In the genomic region with DNA sequence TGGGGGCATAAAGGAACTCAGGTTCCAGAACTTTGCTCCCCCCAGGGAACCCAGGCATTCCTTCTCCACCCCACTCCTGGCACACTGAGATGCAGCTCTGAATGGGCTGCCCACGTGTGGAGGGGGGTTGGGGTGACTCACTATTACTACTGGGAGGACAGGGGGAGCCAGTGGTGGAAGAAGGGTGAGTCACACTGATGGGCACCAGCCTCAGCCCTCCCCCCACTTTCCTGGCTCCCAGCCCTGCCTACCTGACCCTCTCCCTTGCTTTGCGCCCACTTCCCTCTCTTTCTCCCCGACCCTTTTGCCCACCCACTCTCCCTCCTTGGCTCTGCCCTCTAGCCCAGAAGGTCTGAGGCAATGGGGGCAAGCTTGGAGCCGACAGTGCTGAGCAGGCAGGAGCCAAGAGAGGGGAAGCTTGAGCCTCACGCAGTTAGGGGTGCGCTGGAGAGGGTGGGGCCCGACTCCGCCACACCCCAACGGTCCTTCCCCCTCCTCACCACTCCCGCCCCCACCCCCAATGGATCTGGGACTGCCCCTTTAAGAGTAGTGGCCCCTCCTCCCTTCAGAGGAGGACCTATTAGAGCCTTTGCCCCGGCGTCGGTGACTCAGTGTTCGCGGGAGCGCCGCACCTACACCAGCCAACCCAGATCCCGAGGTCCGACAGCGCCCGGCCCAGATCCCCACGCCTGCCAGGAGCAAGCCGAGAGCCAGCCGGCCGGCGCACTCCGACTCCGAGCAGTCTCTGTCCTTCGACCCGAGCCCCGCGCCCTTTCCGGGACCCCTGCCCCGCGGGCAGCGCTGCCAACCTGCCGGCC, we compare ENCODE assay signal across 8 cellular contexts. TPM values are rescaled to one million over a fixed set of nuclear protein-coding genes. Genes with fewer than 3 reads are reported as not detected.
DNase-seq lines count a peak whose midpoint lies in the region; ATAC-seq and TF ChIP-seq lines count a peak whose summit lies in the region.

A gene (plus strand): TSS at position 611 of the 818 bp plus-strand sequence. CDS start 208 bp downstream, outside the sequence.

- DNase-seq in GM03348 (ENCODE audit: low spot score) (peak; percentile 93), NCI-H1417 treated with DMSO at 0.1 percent for 48 hours (lab: John Stamatoyannopoulos, UW) (peak; percentile 11), T-helper 2 cell (peak; percentile 60 to 86 (median 78)), amygdala (lab: John Stamatoyannopoulos, UW) (peak in 53 of 56 donors; percentile 43 to 93 (median 74)), left ventricle myocardium superior (peak; percentile 95), pulmonary artery endothelial cell (ENCODE audit: low read depth, low spot score) (peak; percentile 74), uterus (peak; percentile 93 to 98)

- ATAC-seq in HG02571 (IDR thresholded peaks at IDR 0.05; ENCODE audit: unreplicated experiment), result peak; percentile 75
- ATAC-seq in left ventricle myocardium superior, result peak; percentile 88

- peak within 1 kb of the TSS; percentile 97 to 99 for H3K27ac ChIP-seq in uterus

- peak in 1 of 4 experiments; percentile 14 for TF ChIP-seq CTCF in uterus (IDR thresholded peaks at IDR 0.05)

- H3K27me3 ChIP-seq in uterus, result no peaks in the 10 kb centered on the region

- H3K36me3 ChIP-seq in uterus, result no peaks in the 10 kb centered on the region

- peak; percentile 95 to 99 for TF ChIP-seq POLR2A in uterus (IDR thresholded peaks at IDR 0.05)

- H3K4me3 ChIP-seq in uterus, result peak within 1 kb of the TSS; percentile 82 to 96

- peaks cover 4 to 16% of the 10 kb centered on the region in 2 donors for H3K4me1 ChIP-seq in uterus

- intact Hi-C loops in left ventricle myocardium superior (cut with micrococcal nuclease) (no loop called here), uterus (cut with DNase I; ENCODE audit: low total_unique reads) (no loop called here)

- H3K9me3 ChIP-seq in uterus, result no peaks in the 10 kb centered on the region

RNA-seq across cellular contexts. Expression of the gene that starts here (rescaled TPM):
- total RNA-seq in left ventricle myocardium superior (252 TPM), pulmonary artery endothelial cell (942 and 1,011 TPM in 2 replicates), uterus (100 to 1,000 TPM; 245 to 533 (median 373) TPM)

Comparison
In these comparisons a context has a peak if more than half of its experiments do, and no peak if none do; other contexts are left out.
1. Peak in every context shown above with its lines: DNase-seq, ATAC-seq, H3K4me3 ChIP-seq and H3K27ac ChIP-seq.
2. DNase-seq: peak in every context shown above with its lines; median percentile 96 in uterus; 95 in left ventricle myocardium superior; 93 in GM03348; 78 in T-helper 2 cell; 74 in amygdala; 74 in pulmonary artery endothelial cell; 11 in NCI-H1417 treated with DMSO at 0.1 percent for 48 hours.